Comparison of ENCODE assay signal across 1 cellular context in genomic region chr5:1641560-1642166, GRCh38.
A peak's percentile ranks its signal among the peaks of the same experiment; 100 is the strongest.
TF ChIP-seq lines count a peak whose summit lies in the region.

No MANE protein-coding gene starts in this region.

TF ChIP-seq in K562, 482 proteins besides CTCF, POLR2A, EP300 and RAD21 (continued from another document):
- TF ChIP-seq REST (CRISPR knock-in tag; IDR thresholded peaks at IDR 0.05; ENCODE audit: low read depth), result no peak
- TF ChIP-seq BMI1 (IDR thresholded peaks at IDR 0.05; ENCODE audit: low read length), result 0 out of 2 replicates have a peak, but pooled peaks have one; percentile 44
- TF ChIP-seq DEAF1 (CRISPR knock-in tag; IDR thresholded peaks at IDR 0.05), result peak; percentile 92
- TF ChIP-seq FOXK2 (conservative IDR thresholded peaks at IDR 0.05 in 1 of 2, IDR thresholded peaks at IDR 0.05 in 1 of 2; ENCODE audit: low read depth in 2 of 2), result peak; percentile 66 to 71
- no peak for TF ChIP-seq HNRNPL (IDR thresholded peaks at IDR 0.05; ENCODE audit: low read depth, low read length)
- TF ChIP-seq SMAD1 (IDR thresholded peaks at IDR 0.05; ENCODE audit: low read depth, low read length, partially characterized antibody), result no peak
- TF ChIP-seq JUND (IDR thresholded peaks at IDR 0.05; ENCODE audit: borderline replicate concordance, low read depth, low read length), result peak; percentile 61; the same call in 1 of the 2 replicates
- TF ChIP-seq JUND (tag; IDR thresholded peaks at IDR 0.05; ENCODE audit: borderline replicate concordance, low read depth, low read length), result no peak; the same call in 2 of the 3 replicates
- no peak for TF ChIP-seq NELFE (IDR thresholded peaks at IDR 0.05; ENCODE audit: insufficient read depth, insufficient read length)
- no peak for TF ChIP-seq RFX7 (CRISPR knock-in tag; IDR thresholded peaks at IDR 0.05)
- no peak for TF ChIP-seq MEIS2 (IDR thresholded peaks at IDR 0.05; ENCODE audit: partially characterized antibody)
- no peak for TF ChIP-seq ZNF551 (CRISPR knock-in tag; IDR thresholded peaks at IDR 0.05)
- TF ChIP-seq MAX (CRISPR knock-in tag; IDR thresholded peaks at IDR 0.05), result no peak
- TF ChIP-seq MLLT1 (IDR thresholded peaks at IDR 0.05), result peak in 1 of 2 experiments; percentile 86; a peak in 1 of 4 replicates
- peak; percentile 52; the same call in 1 of the 2 replicates for TF ChIP-seq TEAD2 (tag; IDR thresholded peaks at IDR 0.05)
- no peak for TF ChIP-seq PRDM10 (IDR thresholded peaks at IDR 0.05; ENCODE audit: partially characterized antibody)
- no peak for TF ChIP-seq NFXL1 (CRISPR knock-in tag; IDR thresholded peaks at IDR 0.05)
- 0 out of 2 replicates have a peak, but pooled peaks have one; percentile 23 for TF ChIP-seq VEZF1 (CRISPR knock-in tag; IDR thresholded peaks at IDR 0.05)
- TF ChIP-seq MCM5 (IDR thresholded peaks at IDR 0.05; ENCODE audit: low read depth), result no peak
